8 cellular contexts compared by ENCODE assay signal in the genomic region with DNA sequence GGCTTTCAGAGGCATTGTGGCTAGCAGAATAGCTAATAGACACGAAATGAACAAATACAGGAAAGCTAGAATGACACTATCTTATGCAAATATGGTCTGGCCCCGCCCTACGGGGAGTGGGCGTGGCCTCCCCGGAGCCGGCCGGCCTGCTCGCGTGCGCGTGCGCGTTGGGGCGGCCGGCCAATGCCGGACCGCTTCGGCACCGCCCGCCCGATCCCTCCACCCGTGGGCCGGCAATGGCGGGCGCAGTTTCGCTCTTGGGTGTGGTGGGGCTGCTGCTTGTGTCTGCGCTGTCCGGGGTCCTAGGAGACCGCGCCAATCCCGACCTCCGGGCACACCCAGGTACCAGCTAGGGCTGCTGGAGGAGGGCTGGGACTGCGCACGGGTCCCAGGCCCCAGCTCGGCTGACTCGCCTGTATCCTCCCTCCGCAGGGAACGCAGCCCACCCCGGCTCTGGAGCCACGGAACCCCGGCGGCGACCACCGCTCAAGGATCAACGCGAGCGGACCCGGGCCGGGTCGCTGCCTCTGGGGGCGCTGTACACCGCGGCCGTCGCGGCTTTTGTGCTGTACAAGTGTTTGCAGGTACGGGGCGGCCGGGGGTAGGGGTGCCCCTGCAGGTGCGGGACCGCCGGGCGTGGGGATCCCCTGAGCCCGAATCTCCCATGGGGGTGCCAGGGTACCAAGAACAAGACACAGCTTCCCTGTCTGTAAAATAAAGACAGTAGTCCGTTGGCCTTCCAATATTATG. TPM values are rescaled to one million over a fixed set of nuclear protein-coding genes. Genes with fewer than 3 reads are reported as not detected.
DNase-seq lines count a peak whose midpoint lies in the region; ATAC-seq and TF ChIP-seq lines count a peak whose summit lies in the region.

A gene with protein sequence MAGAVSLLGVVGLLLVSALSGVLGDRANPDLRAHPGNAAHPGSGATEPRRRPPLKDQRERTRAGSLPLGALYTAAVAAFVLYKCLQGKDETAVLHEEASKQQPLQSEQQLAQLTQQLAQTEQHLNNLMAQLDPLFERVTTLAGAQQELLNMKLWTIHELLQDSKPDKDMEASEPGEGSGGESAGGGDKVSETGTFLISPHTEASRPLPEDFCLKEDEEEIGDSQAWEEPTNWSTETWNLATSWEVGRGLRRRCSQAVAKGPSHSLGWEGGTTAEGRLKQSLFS (plus strand): TSS at position 149 of the 750 bp plus-strand sequence. CDS start 88 bp downstream, at position 237.

- peak within 1 kb of the TSS; percentile 95 for H3K27ac Mint-ChIP-seq in dendritic cell treated with granulocyte-macrophage colony-stimulating factor and Interleukin-4, amounts not matched to agents 40 ng/mL and 50 ng/mL, for 4 days

- intact Hi-C loops in dendritic cell treated with granulocyte-macrophage colony-stimulating factor and Interleukin-4, amounts not matched to agents 40 ng/mL and 50 ng/mL, for 4 days (cut with micrococcal nuclease) = loop anchor here (2.0 kb wide), 1 partner anchor 54 kb away; the partner anchor contains the start of gene TESK1

- H3K9ac ChIP-seq in BLaER1 (peak within 1 kb of the TSS; percentile 92), liver (ENCODE audit: low read depth in 1 of 2, low read length in 2 of 2) (peak within 1 kb of the TSS; percentile 91 to 97)

- H3K4me3 Mint-ChIP-seq in dendritic cell treated with granulocyte-macrophage colony-stimulating factor and Interleukin-4, amounts not matched to agents 40 ng/mL and 50 ng/mL, for 4 days = peak within 1 kb of the TSS; percentile 90

- ATAC-seq in HG03457 (IDR thresholded peaks at IDR 0.05; ENCODE audit: unreplicated experiment) = peak; percentile 38

- H3K4me2 ChIP-seq in BLaER1 = peak within 1 kb of the TSS; percentile 94

- H3K9me3 Mint-ChIP-seq in dendritic cell treated with granulocyte-macrophage colony-stimulating factor and Interleukin-4, amounts not matched to agents 40 ng/mL and 50 ng/mL, for 4 days = no peaks in the 10 kb centered on the region

- H3K4me1 Mint-ChIP-seq in dendritic cell treated with granulocyte-macrophage colony-stimulating factor and Interleukin-4, amounts not matched to agents 40 ng/mL and 50 ng/mL, for 4 days (ENCODE audit: low read depth) = peaks cover 62% of the 10 kb centered on the region

- DNase-seq in GM19240 (ENCODE audit: insufficient read length, low spot score) = peak; percentile 70
- DNase-seq in NCI-H69 (lab: John Stamatoyannopoulos, UW) = peak; percentile 92
- DNase-seq in activated CD4-positive, alpha-beta T cell treated with anti-CD3 and anti-CD28 coated beads, Interleukin-2, amount 50 U/mL, for 4 hours = peak; percentile 75 to 80
- peak; percentile 75 to 82 for DNase-seq in stimulated activated CD4-positive, alpha-beta T cell treated with anti-CD3 and anti-CD28 coated beads, Interleukin-4, amount 100 ng/mL, for 4 hours

- no peaks in the 10 kb centered on the region for H3K27me3 ChIP-seq in BLaER1
- no peaks in the 10 kb centered on the region for H3K27me3 ChIP-seq in liver (ENCODE audit: control insufficient read depth in 4 of 4, insufficient read depth in 4 of 4, low read length in 3 of 4)

- TF ChIP-seq RAD21 in liver (IDR thresholded peaks at IDR 0.05) = peak; percentile 70 to 75

- under 1% methylated on average over 65 of the region's 65 CpGs for WGBS in liver

- no peaks in the 10 kb centered on the region for H3K9me3 ChIP-seq in BLaER1
- no peaks in the 10 kb centered on the region for H3K9me3 ChIP-seq in liver (ENCODE audit: control insufficient read depth in 4 of 4, low read length in 3 of 4)

- H3K4me1 ChIP-seq in BLaER1 (peaks cover 74% of the 10 kb centered on the region), liver (ENCODE audit: control insufficient read depth in 4 of 4, insufficient read depth in 4 of 4, low read length in 3 of 4) (peaks cover 2 to 24% (median 5%) of the 10 kb centered on the region in 4 donors)

- peaks cover 2% of the 10 kb centered on the region for H3K27me3 Mint-ChIP-seq in dendritic cell treated with granulocyte-macrophage colony-stimulating factor and Interleukin-4, amounts not matched to agents 40 ng/mL and 50 ng/mL, for 4 days

- H3K4me3 ChIP-seq in BLaER1 = peak within 1 kb of the TSS; percentile 75
- peak within 1 kb of the TSS; percentile 79 to 87 (median 79) for H3K4me3 ChIP-seq in liver (ENCODE audit: low read depth in 1 of 3, low read length in 3 of 3)

- peaks cover 37% of the 10 kb centered on the region for H3K36me3 Mint-ChIP-seq in dendritic cell treated with granulocyte-macrophage colony-stimulating factor and Interleukin-4, amounts not matched to agents 40 ng/mL and 50 ng/mL, for 4 days (ENCODE audit: low read depth)

- H4K20me1 ChIP-seq in BLaER1 = no peaks in the 10 kb centered on the region

- H3K27ac ChIP-seq in BLaER1 (peak within 1 kb of the TSS; percentile 98), liver (ENCODE audit: low read depth in 1 of 2, low read length in 2 of 2) (peak within 1 kb of the TSS; percentile 98 to 99)

- peaks cover 11% of the 10 kb centered on the region for H3K36me3 ChIP-seq in BLaER1
- H3K36me3 ChIP-seq in liver (ENCODE audit: control insufficient read depth in 4 of 4, insufficient read depth in 3 of 4, low read depth in 1 of 4, low read length in 3 of 4) = no peaks in the 10 kb centered on the region

- peak; percentile 39 for TF ChIP-seq CTCF in liver (IDR thresholded peaks at IDR 0.05; ENCODE audit: low read depth, low read length, missing input control)

TF ChIP-seq in liver, 16 proteins besides CTCF, POLR2A, EP300 and RAD21:
- TF ChIP-seq TAF1 (conservative IDR thresholded peaks at IDR 0.05) = peak; percentile 56
- TF ChIP-seq RXRA (IDR thresholded peaks at IDR 0.05) = no peak
- TF ChIP-seq YY1 (IDR thresholded peaks at IDR 0.05) = peak; percentile 95
- no peak for TF ChIP-seq FOXA1 (IDR thresholded peaks at IDR 0.05)
- peak; percentile 35 for TF ChIP-seq REST (IDR thresholded peaks at IDR 0.05)
- no peak for TF ChIP-seq SP1 (IDR thresholded peaks at IDR 0.05)

RNA-seq across cellular contexts. Expression of the gene that starts here (rescaled TPM):
- 1 to 10 TPM; 5.4 to 6.7 TPM for total RNA-seq in liver
- polyA plus RNA-seq in liver = 10 to 100 TPM; 14.2 to 20.2 TPM

Comparison
In these comparisons a context has a peak if more than half of its experiments do, and no peak if none do; other contexts are left out.
1. Peak in every context shown above with its lines: DNase-seq, ATAC-seq, H3K4me3 ChIP-seq and H3K27ac ChIP-seq.